12 cellular contexts compared by ENCODE assay signal in genomic region chr18:23181547-23181946, GRCh38.
"Had no signal": no experiment of that assay in that cellular context is flagged by ENCODE, and none has a peak within 500 bp of the region (broad histone marks: within the 10 kb centered on the region; RNA-seq: fewer than 3 reads in every experiment).

No MANE protein-coding gene starts in this region.

- H3K27me3 ChIP-seq: neutrophil, tibial artery had no signal

- H3K36me3 ChIP-seq: neutrophil, tibial artery had no signal

- H3K27ac ChIP-seq: neutrophil, tibial artery had no signal

- ATAC-seq: esophagus mucosa; naive thymus-derived CD4-positive, alpha-beta T cell had no signal

- DNase-seq: activated CD4-positive, alpha-beta memory T cell treated with anti-CD3 and anti-CD28 coated beads for 36 hours; activated CD4-positive, CD25-positive, alpha-beta regulatory T cell treated with anti-CD3 and anti-CD28 coated beads, Interleukin-2, amount 50 U/mL, for 72 hours; activated gamma-delta T cell; activated naive CD8-positive, alpha-beta T cell treated with anti-CD3 and anti-CD28 coated beads for 36 hours; activated T-cell treated with anti-CD3 and anti-CD28 coated beads, Interleukin-2, amount 50 U/mL, for 48 hours; dermis blood vessel endothelial cell; immature natural killer cell; naive thymus-derived CD4-positive, alpha-beta T cell; tibial artery had no signal

- H3K9me3 ChIP-seq: neutrophil, tibial artery had no signal

- H3K4me3 ChIP-seq: lung, tibial artery had no signal
